In genomic region chr7:116443646-116444045, GRCh38 we compare ENCODE assay signal across 1 cellular context.
TF ChIP-seq lines count a peak whose summit lies in the region.

No MANE protein-coding gene starts in this region.

TF ChIP-seq in HCT116, 20 proteins besides CTCF, POLR2A, EP300 and RAD21 (continued from another document):
- TF ChIP-seq REST (IDR thresholded peaks at IDR 0.05; ENCODE audit: low read depth) (no peak), SRF (IDR thresholded peaks at IDR 0.05; ENCODE audit: low read depth) (no peak), CEBPB (IDR thresholded peaks at IDR 0.05; ENCODE audit: low read depth) (no peak), EZH2phosphoT487 (IDR thresholded peaks at IDR 0.05; ENCODE audit: borderline replicate concordance) (no peak), ZBTB33 (IDR thresholded peaks at IDR 0.05; ENCODE audit: extremely low read depth, insufficient replicate concordance, low read length) (no peak), SIN3A (IDR thresholded peaks at IDR 0.05; ENCODE audit: low read depth) (no peak; the same call in 1 of the 2 replicates), MAX (IDR thresholded peaks at IDR 0.05) (no peak), ZFX (IDR thresholded peaks at IDR 0.05) (no peak), ZNF274 (IDR thresholded peaks at IDR 0.05; ENCODE audit: low read depth, low read length) (no peak)
